ENCODE assay signal across 3 cellular contexts in the genomic region with DNA sequence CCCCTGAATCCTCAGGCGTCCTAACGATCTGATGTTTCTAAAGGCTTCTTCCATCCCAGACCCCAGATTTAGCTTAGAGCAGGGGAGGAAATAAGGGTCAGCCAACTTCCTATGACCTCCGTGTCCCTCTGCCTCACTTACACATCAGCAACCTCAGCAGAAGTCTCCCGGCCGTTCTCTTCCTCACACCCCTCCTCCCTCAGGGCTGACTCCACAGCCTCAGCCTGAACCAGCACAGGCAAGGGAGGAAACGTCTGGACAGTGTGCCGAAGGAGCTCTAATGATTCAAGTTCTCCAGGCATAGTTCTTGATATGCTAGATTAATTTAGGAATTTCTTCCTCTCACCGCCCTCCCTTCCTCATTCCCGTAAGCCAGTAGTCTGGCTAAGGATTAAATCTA.
TF ChIP-seq lines count a peak whose summit lies in the region.

No MANE protein-coding gene starts in this region.

TF ChIP-seq in liver, 16 proteins besides CTCF, POLR2A, EP300 and RAD21 (continued from another document):
- TF ChIP-seq, protein P1, sequence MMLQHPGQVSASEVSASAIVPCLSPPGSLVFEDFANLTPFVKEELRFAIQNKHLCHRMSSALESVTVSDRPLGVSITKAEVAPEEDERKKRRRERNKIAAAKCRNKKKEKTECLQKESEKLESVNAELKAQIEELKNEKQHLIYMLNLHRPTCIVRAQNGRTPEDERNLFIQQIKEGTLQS (IDR thresholded peaks at IDR 0.05), result no peak
- TF ChIP-seq SP1 (IDR thresholded peaks at IDR 0.05) (peak; percentile 42), JUND (IDR thresholded peaks at IDR 0.05) (peak in 1 of 2 donors; percentile 47), RXRA (IDR thresholded peaks at IDR 0.05) (peak; percentile 63 to 72)

TF ChIP-seq in HepG2, 621 proteins besides CTCF, POLR2A, EP300 and RAD21 (continued from another document):
- TF ChIP-seq REPIN1 (CRISPR knock-in tag; IDR thresholded peaks at IDR 0.05; ENCODE audit: borderline replicate concordance, low read depth) (no peak), NKX3-1 (CRISPR knock-in tag; IDR thresholded peaks at IDR 0.05) (no peak), RFX3 (CRISPR knock-in tag; IDR thresholded peaks at IDR 0.05) (no peak), AKAP8 (CRISPR knock-in tag; IDR thresholded peaks at IDR 0.05) (no peak), ZNF83 (CRISPR knock-in tag; IDR thresholded peaks at IDR 0.05; ENCODE audit: borderline replicate concordance) (no peak), SMAD9 (CRISPR knock-in tag; IDR thresholded peaks at IDR 0.05) (no peak), ZFP37 (CRISPR knock-in tag; IDR thresholded peaks at IDR 0.05; ENCODE audit: borderline replicate concordance) (no peak)

TF ChIP-seq in SK-N-SH, 30 proteins besides CTCF, POLR2A, EP300 and RAD21:
- TF ChIP-seq, protein P2, sequence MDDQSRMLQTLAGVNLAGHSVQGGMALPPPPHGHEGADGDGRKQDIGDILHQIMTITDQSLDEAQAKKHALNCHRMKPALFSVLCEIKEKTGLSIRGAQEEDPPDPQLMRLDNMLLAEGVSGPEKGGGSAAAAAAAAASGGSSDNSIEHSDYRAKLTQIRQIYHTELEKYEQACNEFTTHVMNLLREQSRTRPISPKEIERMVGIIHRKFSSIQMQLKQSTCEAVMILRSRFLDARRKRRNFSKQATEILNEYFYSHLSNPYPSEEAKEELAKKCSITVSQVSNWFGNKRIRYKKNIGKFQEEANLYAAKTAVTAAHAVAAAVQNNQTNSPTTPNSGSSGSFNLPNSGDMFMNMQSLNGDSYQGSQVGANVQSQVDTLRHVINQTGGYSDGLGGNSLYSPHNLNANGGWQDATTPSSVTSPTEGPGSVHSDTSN (IDR thresholded peaks at IDR 0.05), result no peak
- TF ChIP-seq, protein P3, sequence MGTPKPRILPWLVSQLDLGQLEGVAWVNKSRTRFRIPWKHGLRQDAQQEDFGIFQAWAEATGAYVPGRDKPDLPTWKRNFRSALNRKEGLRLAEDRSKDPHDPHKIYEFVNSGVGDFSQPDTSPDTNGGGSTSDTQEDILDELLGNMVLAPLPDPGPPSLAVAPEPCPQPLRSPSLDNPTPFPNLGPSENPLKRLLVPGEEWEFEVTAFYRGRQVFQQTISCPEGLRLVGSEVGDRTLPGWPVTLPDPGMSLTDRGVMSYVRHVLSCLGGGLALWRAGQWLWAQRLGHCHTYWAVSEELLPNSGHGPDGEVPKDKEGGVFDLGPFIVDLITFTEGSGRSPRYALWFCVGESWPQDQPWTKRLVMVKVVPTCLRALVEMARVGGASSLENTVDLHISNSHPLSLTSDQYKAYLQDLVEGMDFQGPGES (IDR thresholded peaks at IDR 0.05; ENCODE audit: low read depth, low read length), result no peak
- TF ChIP-seq TAF1 (IDR thresholded peaks at IDR 0.05; ENCODE audit: borderline replicate concordance, low read depth, low read length) (no peak), SMC3 (IDR thresholded peaks at IDR 0.05; ENCODE audit: low read depth, low read length) (no peak), GATA2 (CRISPR knock-in tag; IDR thresholded peaks at IDR 0.05) (no peak), MXI1 (IDR thresholded peaks at IDR 0.05; ENCODE audit: low read depth, low read length) (no peak), GABPA (IDR thresholded peaks at IDR 0.05; ENCODE audit: low read depth) (no peak), MEF2A (IDR thresholded peaks at IDR 0.05; ENCODE audit: borderline replicate concordance, low read depth) (no peak), ELF1 (IDR thresholded peaks at IDR 0.05) (no peak), CHD2 (IDR thresholded peaks at IDR 0.05; ENCODE audit: low read length, partially characterized antibody) (no peak), FOXJ3 (CRISPR knock-in tag; IDR thresholded peaks at IDR 0.05) (no peak)
- TF ChIP-seq, protein P4, sequence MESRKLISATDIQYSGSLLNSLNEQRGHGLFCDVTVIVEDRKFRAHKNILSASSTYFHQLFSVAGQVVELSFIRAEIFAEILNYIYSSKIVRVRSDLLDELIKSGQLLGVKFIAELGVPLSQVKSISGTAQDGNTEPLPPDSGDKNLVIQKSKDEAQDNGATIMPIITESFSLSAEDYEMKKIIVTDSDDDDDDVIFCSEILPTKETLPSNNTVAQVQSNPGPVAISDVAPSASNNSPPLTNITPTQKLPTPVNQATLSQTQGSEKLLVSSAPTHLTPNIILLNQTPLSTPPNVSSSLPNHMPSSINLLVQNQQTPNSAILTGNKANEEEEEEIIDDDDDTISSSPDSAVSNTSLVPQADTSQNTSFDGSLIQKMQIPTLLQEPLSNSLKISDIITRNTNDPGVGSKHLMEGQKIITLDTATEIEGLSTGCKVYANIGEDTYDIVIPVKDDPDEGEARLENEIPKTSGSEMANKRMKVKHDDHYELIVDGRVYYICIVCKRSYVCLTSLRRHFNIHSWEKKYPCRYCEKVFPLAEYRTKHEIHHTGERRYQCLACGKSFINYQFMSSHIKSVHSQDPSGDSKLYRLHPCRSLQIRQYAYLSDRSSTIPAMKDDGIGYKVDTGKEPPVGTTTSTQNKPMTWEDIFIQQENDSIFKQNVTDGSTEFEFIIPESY (IDR thresholded peaks at IDR 0.05; ENCODE audit: borderline replicate concordance, low read depth), result no peak
- TF ChIP-seq, protein P5, sequence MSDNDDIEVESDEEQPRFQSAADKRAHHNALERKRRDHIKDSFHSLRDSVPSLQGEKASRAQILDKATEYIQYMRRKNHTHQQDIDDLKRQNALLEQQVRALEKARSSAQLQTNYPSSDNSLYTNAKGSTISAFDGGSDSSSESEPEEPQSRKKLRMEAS (IDR thresholded peaks at IDR 0.05; ENCODE audit: low read depth), result no peak
- TF ChIP-seq, protein P6, sequence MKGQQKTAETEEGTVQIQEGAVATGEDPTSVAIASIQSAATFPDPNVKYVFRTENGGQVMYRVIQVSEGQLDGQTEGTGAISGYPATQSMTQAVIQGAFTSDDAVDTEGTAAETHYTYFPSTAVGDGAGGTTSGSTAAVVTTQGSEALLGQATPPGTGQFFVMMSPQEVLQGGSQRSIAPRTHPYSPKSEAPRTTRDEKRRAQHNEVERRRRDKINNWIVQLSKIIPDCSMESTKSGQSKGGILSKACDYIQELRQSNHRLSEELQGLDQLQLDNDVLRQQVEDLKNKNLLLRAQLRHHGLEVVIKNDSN (IDR thresholded peaks at IDR 0.05; ENCODE audit: borderline replicate concordance, low read depth), result no peak
